Comparison of ENCODE assay signal across 8 cellular contexts in the genomic region with DNA sequence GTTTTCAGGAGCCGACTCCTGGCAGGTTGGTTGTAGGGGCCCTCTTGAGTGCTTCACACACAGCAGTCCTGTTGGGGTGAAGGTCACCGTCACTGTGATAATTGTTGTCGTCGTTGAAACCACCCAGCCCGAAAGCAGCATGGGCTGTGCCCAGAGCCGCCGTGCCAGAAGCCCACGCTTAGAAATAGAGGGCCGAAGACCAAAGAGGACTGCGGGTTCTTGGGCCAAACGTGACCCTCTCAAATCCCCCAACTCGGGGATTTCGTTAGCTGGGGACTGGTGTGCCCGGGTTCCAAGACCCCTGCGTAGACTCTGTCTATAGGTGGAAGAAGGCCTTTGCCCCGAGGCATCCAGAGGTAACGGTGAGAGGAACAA. TPM values are rescaled to one million over a fixed set of nuclear protein-coding genes. Genes with fewer than 3 reads are reported as not detected.
A peak's percentile ranks its signal among the peaks of the same experiment; 100 is the strongest.
DNase-seq lines count a peak whose midpoint lies in the region; ATAC-seq, FAIRE-seq and TF ChIP-seq lines count a peak whose summit lies in the region.

No MANE protein-coding gene starts in this region.

- H3K9ac ChIP-seq in IMR-90 (ENCODE audit: low read depth, low read length): no peak overlapping the region
- peak overlapping the region; percentile 75 to 97 for H3K9ac ChIP-seq in colonic mucosa (ENCODE audit: low read depth in 2 of 2, low read length in 2 of 2)

- H3K27ac Mint-ChIP-seq in naive thymus-derived CD8-positive, alpha-beta T cell: peak overlapping the region in 4 of 10 donors; percentile 32 to 90 (median 86)

- H2BK5ac ChIP-seq in IMR-90 (ENCODE audit: low read depth, low read length, poor library complexity, severe bottlenecking): no peak overlapping the region

- peak overlapping the region; percentile 86 for H2AFZ ChIP-seq in IMR-90 (replicated peaks; ENCODE audit: low read length, poor library complexity)

- H2AK5ac ChIP-seq in IMR-90 (ENCODE audit: low read depth, low read length): no peak overlapping the region

- H3K4me3 ChIP-seq in A549 (peak overlapping the region; percentile 60; the same call in 2 of the 3 replicates), IMR-90 (ENCODE audit: insufficient read depth, low read depth, low read length) (no peak overlapping the region), colonic mucosa (peak overlapping the region; percentile 83)

- H2BK20ac ChIP-seq in IMR-90 (ENCODE audit: low read depth, low read length): no peak overlapping the region

- peaks cover 12% of the 10 kb centered on the region for H3K9me3 ChIP-seq in A549
- H3K9me3 ChIP-seq in IMR-90 (ENCODE audit: control insufficient read depth, insufficient read depth, low read length): no peaks in the 10 kb centered on the region; the same call in 1 of the 2 replicates
- H3K9me3 ChIP-seq in colonic mucosa: no peaks in the 10 kb centered on the region

- H3K27ac ChIP-seq in A549 (peak overlapping the region; percentile 90 to 97; a peak in 4 of 6 replicates), IMR-90 (ENCODE audit: insufficient read depth, low read length) (no peak overlapping the region), colonic mucosa (peak overlapping the region; percentile 84)

- DNase-seq in A549 (ENCODE audit: low read depth in 1 of 2, low spot score in 1 of 2): no peak
- no peak for DNase-seq in IMR-90
- DNase-seq in colonic mucosa: no peak
- DNase-seq in naive thymus-derived CD8-positive, alpha-beta T cell: no peak
- no peak for DNase-seq in NCI-H2196 (lab: John Stamatoyannopoulos, UW; ENCODE audit: unreplicated experiment)
- DNase-seq in NCI-H526 (lab: John Stamatoyannopoulos, UW): no peak
- no peak for DNase-seq in superior temporal gyrus (ENCODE audit: extremely low spot score)

- dilution Hi-C loops in IMR-90 (cut with HindIII; ENCODE audit: low sequenced_read_pairs, unreplicated experiment): no loop called here

- peak overlapping the region; percentile 88 to 97 (median 92) for H3K4me3 Mint-ChIP-seq in naive thymus-derived CD8-positive, alpha-beta T cell

- H3K4ac ChIP-seq in IMR-90 (ENCODE audit: low read depth, low read length): no peak overlapping the region

- H2BK15ac ChIP-seq in IMR-90 (ENCODE audit: low read depth, low read length): no peak overlapping the region

- no peaks in the 10 kb centered on the region for H3K9me3 Mint-ChIP-seq in naive thymus-derived CD8-positive, alpha-beta T cell

- TF ChIP-seq EP300 in A549 (IDR thresholded peaks at IDR 0.05): no peak

- in situ Hi-C loops in IMR-90 (cut with MboI; ENCODE audit: low sequenced_read_pairs): no loop called here

- no peak overlapping the region for H3K14ac ChIP-seq in IMR-90 (replicated peaks; ENCODE audit: low read depth, low read length)

- H3K27me3 ChIP-seq in IMR-90 (ENCODE audit: control insufficient read depth, insufficient read depth, low read length): no peaks in the 10 kb centered on the region
- H3K27me3 ChIP-seq in colonic mucosa: no peaks in the 10 kb centered on the region

- TF ChIP-seq CTCF in A549 (IDR thresholded peaks at IDR 0.05) (no peak), IMR-90 (conservative IDR thresholded peaks at IDR 0.05; ENCODE audit: low read depth, low read length) (no peak), colonic mucosa (IDR thresholded peaks at IDR 0.05) (no peak)

- intact Hi-C loops in IMR-90 (cut with micrococcal nuclease) (no loop called here), colonic mucosa (cut with DNase I) (no loop called here)

- H3K4me1 Mint-ChIP-seq in naive thymus-derived CD8-positive, alpha-beta T cell: peaks cover 9 to 13% (median 11%) of the 10 kb centered on the region in 4 donors

- no peak overlapping the region for H3K18ac ChIP-seq in IMR-90 (ENCODE audit: low read depth, low read length)

- 48% methylated on average over 17 of the region's 17 CpGs for WGBS in A549 (ENCODE audit: missing lambda C conversion rate)
- WGBS in IMR-90 (ENCODE audit: extremely low coverage in 2 of 2, insufficient read length in 1 of 2), 2 experiments: 67% methylated on average over 3 of the region's 17 CpGs; no CpG with 5 or more reads in 1 of the 2 experiments

- ATAC-seq in A549: no peak
- no peak for ATAC-seq in IMR-90 (ENCODE audit: low read depth)
- ATAC-seq in naive thymus-derived CD8-positive, alpha-beta T cell: no peak
- no peak for ATAC-seq in HG03432 (IDR thresholded peaks at IDR 0.05; ENCODE audit: unreplicated experiment)

- no peak overlapping the region for H4K91ac ChIP-seq in IMR-90 (ENCODE audit: insufficient read depth, low read depth, low read length)

- no peak overlapping the region for H2AK9ac ChIP-seq in IMR-90 (replicated peaks; ENCODE audit: low read depth, low read length, poor library complexity)

- H4K5ac ChIP-seq in IMR-90 (ENCODE audit: low read depth, low read length): no peak overlapping the region

- H4K8ac ChIP-seq in IMR-90 (ENCODE audit: low read depth in 2 of 2, low read length in 2 of 2): no peak overlapping the region

- H3K9me1 ChIP-seq in IMR-90 (ENCODE audit: insufficient read depth, low read length): no peaks in the 10 kb centered on the region

- CTCF ChIA-PET in A549 (lab: Yijun Ruan, JAX): interaction anchor here (0.6 to 10.2 kb wide), 47 partner anchors 10 to 1831 kb away, joined by 3 to 291 read pairs (median 5); no protein-coding TSS in a partner anchor
- CTCF ChIA-PET in IMR-90 (lab: Yijun Ruan, JAX): interaction anchor here (0.7 to 1.7 kb wide), 4 partner anchors 10 to 223 kb away, joined by 4 to 8 read pairs (median 6); no protein-coding TSS in a partner anchor

- H3K23ac ChIP-seq in IMR-90 (ENCODE audit: low read depth, low read length): no peak overlapping the region

- no peaks in the 10 kb centered on the region for H3K36me3 Mint-ChIP-seq in naive thymus-derived CD8-positive, alpha-beta T cell

- no peak for TF ChIP-seq RAD21 in A549 (conservative IDR thresholded peaks at IDR 0.05 in 1 of 2, IDR thresholded peaks at IDR 0.05 in 1 of 2)
- no peak for TF ChIP-seq RAD21 in IMR-90 (IDR thresholded peaks at IDR 0.05; ENCODE audit: low read length)

- H3K4me2 ChIP-seq in A549: peak overlapping the region; percentile 87
- H3K4me2 ChIP-seq in IMR-90 (ENCODE audit: low read depth, low read length): no peak overlapping the region

- POLR2A ChIA-PET in A549 (lab: Yijun Ruan, JAX): interaction anchor here (0.6 to 2.2 kb wide), 5 partner anchors 10 to 253 kb away, joined by 3 to 15 read pairs (median 8); partner anchors contain the start of genes ASB7 and LINS1
- POLR2A ChIA-PET in IMR-90 (lab: Charles Lee; ENCODE audit: unreplicated experiment): no interaction called here
- POLR2A ChIA-PET in naive thymus-derived CD8-positive, alpha-beta T cell (lab: Charles Lee): interaction anchor here (1.2 to 2.6 kb wide), 5 partner anchors 9 to 421 kb away, joined by 4 to 16 read pairs (median 5); no protein-coding TSS in a partner anchor

- TF ChIP-seq POLR2A in A549 (IDR thresholded peaks at IDR 0.05; ENCODE audit: low read length) (no peak), IMR-90 (IDR thresholded peaks at IDR 0.05; ENCODE audit: low read depth, low read length) (no peak)

- FAIRE-seq in A549 (lab: Jason Lieb, UNC): no peak

- H4K20me1 ChIP-seq in IMR-90 (ENCODE audit: insufficient read depth, low read length): no peaks in the 10 kb centered on the region

- H3K56ac ChIP-seq in IMR-90 (ENCODE audit: extremely low read depth, insufficient read depth, low read length): no peak overlapping the region

- peaks cover 11 to 23% (median 14%) of the 10 kb centered on the region in 5 donors for H3K27me3 Mint-ChIP-seq in naive thymus-derived CD8-positive, alpha-beta T cell

- H3K4me1 ChIP-seq in A549 (peaks cover 9% of the 10 kb centered on the region), IMR-90 (ENCODE audit: control insufficient read depth, insufficient read depth, low read length) (no peaks in the 10 kb centered on the region), colonic mucosa (peaks cover 4% of the 10 kb centered on the region)

- no peaks in the 10 kb centered on the region for H3K79me1 ChIP-seq in IMR-90 (ENCODE audit: low read depth in 1 of 2, low read length in 2 of 2)

- H2BK120ac ChIP-seq in IMR-90 (ENCODE audit: low read depth, low read length): no peak overlapping the region

- BruUV-seq in IMR-90 (replicated peaks; lab: Mats Ljungman, UMichigan): no TSS peak

- H3K36me3 ChIP-seq in IMR-90 (ENCODE audit: control insufficient read depth, insufficient read depth, low read length) (no peaks in the 10 kb centered on the region), colonic mucosa (no peaks in the 10 kb centered on the region)

TF ChIP-seq in A549, 52 proteins besides CTCF, POLR2A, EP300 and RAD21 (continues in another document):
- no peak for TF ChIP-seq ZC3H11A (IDR thresholded peaks at IDR 0.05)
- TF ChIP-seq RARB (CRISPR knock-in tag; IDR thresholded peaks at IDR 0.05): no peak
- TF ChIP-seq CHD4 (IDR thresholded peaks at IDR 0.05; ENCODE audit: borderline replicate concordance): no peak
- no peak for TF ChIP-seq CBX8 (IDR thresholded peaks at IDR 0.05)
- TF ChIP-seq MYC (IDR thresholded peaks at IDR 0.05; ENCODE audit: borderline replicate concordance, low read length): no peak
- no peak for TF ChIP-seq PHF8 (IDR thresholded peaks at IDR 0.05; ENCODE audit: borderline replicate concordance, low read depth)
- TF ChIP-seq FOSB (CRISPR knock-in tag; IDR thresholded peaks at IDR 0.05): no peak
- no peak for TF ChIP-seq CHD2 (IDR thresholded peaks at IDR 0.05; ENCODE audit: low read length, partially characterized antibody)

TF ChIP-seq in IMR-90, 13 proteins besides CTCF, POLR2A, EP300 and RAD21 (continues in another document):
- TF ChIP-seq FOS (IDR thresholded peaks at IDR 0.05; ENCODE audit: low read depth, low read length): no peak
- TF ChIP-seq CHD1 (IDR thresholded peaks at IDR 0.05; ENCODE audit: low read depth, low read length): no peak

RNA-seq across cellular contexts. Expression of gene ADAMTS17, which starts 7.5 kb away (rescaled TPM):
- polyA plus RNA-seq in A549 (2011; rRNA removed): 0.05 and 0.11 TPM in 2 replicates
- polyA plus RNA-seq in A549 (2012; cell fraction: cytosol; rRNA removed): 0.01 and 0.08 TPM in 2 replicates
- polyA plus RNA-seq in A549 (2012; cell fraction: nucleus; rRNA removed): 0.13 and 0.16 TPM in 2 replicates
- not detected in 3 replicates for polyA plus RNA-seq in A549 (2017; fragmentation: RNase III; extraction: RNeasy Plus Mini Kit Qiagen cat#74134 plus additional on column Dnase treatment)
- polyA minus RNA-seq in A549 (2011; rRNA and poly(A)+ RNA removed): 0.24 and 0.33 TPM in 2 replicates
- total RNA-seq in IMR-90 (2012; rRNA removed): 0.28 TPM in 1 of 2 replicates, not detected in the other
- polyA plus RNA-seq in IMR-90 (2012; rRNA removed): 0.03 and 0.09 TPM in 2 replicates
- polyA plus RNA-seq in IMR-90 (2012; cell fraction: cytosol; rRNA removed): 0.01 and 0.02 TPM in 2 replicates
- polyA plus RNA-seq in IMR-90 (2012; cell fraction: nucleus; rRNA removed; ENCODE audit: low replicate concordance): 0.03 and 0.06 TPM in 2 replicates
- 1 to 10 TPM; 4.2 to 8.3 TPM for total RNA-seq in colonic mucosa
- 1 to 10 TPM; 2.4 to 4.6 TPM for total RNA-seq in naive thymus-derived CD8-positive, alpha-beta T cell
- polyA plus RNA-seq in naive thymus-derived CD8-positive, alpha-beta T cell: 1 to 10 TPM in 1 of 3 donors, under 1 TPM in 2; 0.20 to 1.8 (median 0.29) TPM
